23 cellular contexts compared by ENCODE assay signal in genomic region chr13:40570930-40571329, GRCh38.
DNase-seq lines count a peak whose midpoint lies in the region; ATAC-seq and TF ChIP-seq lines count a peak whose summit lies in the region.
"Had no signal": no experiment of that assay in that cellular context is flagged by ENCODE, and none has a peak within 500 bp of the region (broad histone marks: within the 10 kb centered on the region; RNA-seq: fewer than 3 reads in every experiment).

No MANE protein-coding gene starts in this region.

- no peak for DNase-seq in CD4-positive, alpha-beta memory T cell
- DNase-seq in activated CD8-positive, alpha-beta T cell treated with anti-CD3 and anti-CD28 coated beads for 36 hours: no peak
- DNase-seq in naive thymus-derived CD8-positive, alpha-beta T cell: no peak
- DNase-seq in testis (no peak), putamen (ENCODE audit: low spot score) (no peak), medulla oblongata (ENCODE audit: extremely low spot score) (no peak)
- DNase-seq: body of pancreas; DMS79 treated with DMSO at 0.1 percent for 48 hours; head of caudate nucleus; KBM-7; mesendoderm; MG63; NCI-H1417; NCI-H2081; NCI-H774; small intestine; stimulated activated CD4-positive, alpha-beta T cell treated with anti-CD3 and anti-CD28 coated beads, Interleukin-1b, Interleukin-23, amount 100 ng/mL, for 48 hours had no signal

- H3K27me3 ChIP-seq in BLaER1 treated with 17β-estradiol and CSF1 and Interleukin-3, amounts not matched to agents 10 nM and 100 nM: no peaks in the 10 kb centered on the region
- H3K27me3 ChIP-seq in CD4-positive, alpha-beta memory T cell (ENCODE audit: insufficient read depth, low read length): no peaks in the 10 kb centered on the region
- H3K27me3 ChIP-seq in testis: no peaks in the 10 kb centered on the region
- H3K27me3 ChIP-seq: body of pancreas, MG63 had no signal

- peaks cover 0 to 16% (median 0%) of the 10 kb centered on the region in 11 experiments; a peak in 2 of 22 replicates for H3K36me3 ChIP-seq in BLaER1 treated with 17β-estradiol and CSF1 and Interleukin-3, amounts not matched to agents 10 nM and 100 nM
- H3K36me3 ChIP-seq in CD4-positive, alpha-beta memory T cell (ENCODE audit: insufficient read depth, low read length): no peaks in the 10 kb centered on the region
- no peaks in the 10 kb centered on the region for H3K36me3 ChIP-seq in testis (ENCODE audit: low read depth, missing control alignments)
- H3K36me3 ChIP-seq: MG63, thoracic aorta had no signal

- H3K9me3 Mint-ChIP-seq in CD4-positive, alpha-beta memory T cell: no peaks in the 10 kb centered on the region
- H3K9me3 Mint-ChIP-seq in activated CD8-positive, alpha-beta T cell treated with anti-CD3 and anti-CD28 coated beads for 36 hours: no peaks in the 10 kb centered on the region
- H3K9me3 Mint-ChIP-seq in naive thymus-derived CD8-positive, alpha-beta T cell: no peaks in the 10 kb centered on the region
- H3K9me3 Mint-ChIP-seq: T-helper 2 cell treated with Interferon-gamma antibody and Interleukin-4, amounts not matched to agents 5 μg/mL and 100 μg/mL, for 36 hours had no signal

- POLR2A ChIA-PET in CD4-positive, alpha-beta memory T cell (lab: Charles Lee; ENCODE audit: partially characterized antibody): interaction anchor here (0.9 kb wide), 1 partner anchor 93 kb away, joined by 3 read pairs; no protein-coding TSS in a partner anchor
- POLR2A ChIA-PET in activated CD8-positive, alpha-beta T cell treated with anti-CD3 and anti-CD28 coated beads for 36 hours (lab: Charles Lee): interaction anchor here (0.8 to 1.3 kb wide), 5 partner anchors 10 to 95 kb away, joined by 3 to 4 read pairs (median 3); no protein-coding TSS in a partner anchor
- POLR2A ChIA-PET in naive thymus-derived CD8-positive, alpha-beta T cell (lab: Charles Lee): interaction anchor here (1.1 kb wide), 1 partner anchor 9 kb away, joined by 3 read pairs; no protein-coding TSS in a partner anchor

- no peak for TF ChIP-seq POLR2A in testis (IDR thresholded peaks at IDR 0.05)

- H3K4me3 ChIP-seq in BLaER1 treated with 17β-estradiol and CSF1 and Interleukin-3, amounts not matched to agents 10 nM and 100 nM: no peak overlapping the region
- H3K4me3 ChIP-seq in CD4-positive, alpha-beta memory T cell (ENCODE audit: low read length in 2 of 2): no peak overlapping the region
- no peak overlapping the region for H3K4me3 ChIP-seq in testis
- H3K4me3 ChIP-seq: body of pancreas, MG63, thoracic aorta had no signal

- intact Hi-C loops in CD4-positive, alpha-beta memory T cell (cut with micrococcal nuclease): no loop called here
- intact Hi-C loops in activated CD8-positive, alpha-beta T cell treated with anti-CD3 and anti-CD28 coated beads for 36 hours (cut with micrococcal nuclease): no loop called here
- intact Hi-C loops in testis (cut with DNase I; ENCODE audit: low total_unique reads): no loop called here

- H3K9ac ChIP-seq in BLaER1 treated with 17β-estradiol and CSF1 and Interleukin-3, amounts not matched to agents 10 nM and 100 nM: no peak overlapping the region

- H3K4me3 Mint-ChIP-seq in CD4-positive, alpha-beta memory T cell: peak overlapping the region in 4 of 8 donors; percentile 22 to 63 (median 40)
- peak overlapping the region; percentile 28 for H3K4me3 Mint-ChIP-seq in activated CD8-positive, alpha-beta T cell treated with anti-CD3 and anti-CD28 coated beads for 36 hours
- H3K4me3 Mint-ChIP-seq in naive thymus-derived CD8-positive, alpha-beta T cell: peak overlapping the region in 8 of 10 donors; percentile 5 to 64 (median 27)
- H3K4me3 Mint-ChIP-seq: T-helper 2 cell treated with Interferon-gamma antibody and Interleukin-4, amounts not matched to agents 5 μg/mL and 100 μg/mL, for 36 hours had no signal

- peak overlapping the region in 6 of 7 donors; percentile 5 to 66 (median 54) for H3K27ac Mint-ChIP-seq in CD4-positive, alpha-beta memory T cell
- H3K27ac Mint-ChIP-seq in activated CD8-positive, alpha-beta T cell treated with anti-CD3 and anti-CD28 coated beads for 36 hours: peak overlapping the region; percentile 79
- peak overlapping the region in 9 of 10 donors; percentile 6 to 83 (median 39) for H3K27ac Mint-ChIP-seq in naive thymus-derived CD8-positive, alpha-beta T cell
- H3K27ac Mint-ChIP-seq: T-helper 2 cell treated with Interferon-gamma antibody and Interleukin-4, amounts not matched to agents 5 μg/mL and 100 μg/mL, for 36 hours had no signal

- no peak overlapping the region; a peak in 1 of 22 replicates for H3K27ac ChIP-seq in BLaER1 treated with 17β-estradiol and CSF1 and Interleukin-3, amounts not matched to agents 10 nM and 100 nM
- no peak overlapping the region for H3K27ac ChIP-seq in CD4-positive, alpha-beta memory T cell (ENCODE audit: low read depth, low read length)
- H3K27ac ChIP-seq in testis: no peak overlapping the region
- H3K27ac ChIP-seq: body of pancreas, epithelial cell of prostate, thoracic aorta, VCaP had no signal

- H3K4me2 ChIP-seq in BLaER1 treated with 17β-estradiol and CSF1 and Interleukin-3, amounts not matched to agents 10 nM and 100 nM: peak overlapping the region; percentile 4 to 75 (median 54); a peak in 17 of 22 replicates

- peaks cover 71 to 96% (median 85%) of the 10 kb centered on the region in 4 donors for H3K4me1 Mint-ChIP-seq in CD4-positive, alpha-beta memory T cell
- H3K4me1 Mint-ChIP-seq in activated CD8-positive, alpha-beta T cell treated with anti-CD3 and anti-CD28 coated beads for 36 hours (ENCODE audit: low read depth): peaks cover 90% of the 10 kb centered on the region
- H3K4me1 Mint-ChIP-seq in naive thymus-derived CD8-positive, alpha-beta T cell: peaks cover 51 to 95% (median 90%) of the 10 kb centered on the region in 4 donors

- H3K27me3 Mint-ChIP-seq in CD4-positive, alpha-beta memory T cell: no peaks in the 10 kb centered on the region
- H3K27me3 Mint-ChIP-seq in activated CD8-positive, alpha-beta T cell treated with anti-CD3 and anti-CD28 coated beads for 36 hours: no peaks in the 10 kb centered on the region
- H3K27me3 Mint-ChIP-seq in naive thymus-derived CD8-positive, alpha-beta T cell: no peaks in the 10 kb centered on the region

- no peak for TF ChIP-seq CTCF in activated CD8-positive, alpha-beta T cell treated with anti-CD3 and anti-CD28 coated beads for 36 hours (IDR thresholded peaks at IDR 0.05)
- no peak for TF ChIP-seq CTCF in testis (IDR thresholded peaks at IDR 0.05)

- peaks cover 40 to 80% (median 57%) of the 10 kb centered on the region in 10 experiments for H3K4me1 ChIP-seq in BLaER1 treated with 17β-estradiol and CSF1 and Interleukin-3, amounts not matched to agents 10 nM and 100 nM
- peaks cover 94% of the 10 kb centered on the region for H3K4me1 ChIP-seq in CD4-positive, alpha-beta memory T cell (ENCODE audit: insufficient read depth, low read length)
- H3K4me1 ChIP-seq in testis: no peaks in the 10 kb centered on the region

- peak; percentile 55 for ATAC-seq in activated CD8-positive, alpha-beta T cell treated with anti-CD3 and anti-CD28 coated beads for 36 hours
- ATAC-seq in naive thymus-derived CD8-positive, alpha-beta T cell: peak; percentile 31 to 57
- ATAC-seq: body of pancreas, SK-N-SH treated with all-trans-retinoic acid at 6 μM for 48 hours had no signal

- CTCF ChIA-PET in CD4-positive, alpha-beta memory T cell (lab: Charles Lee; ENCODE audit: partially characterized antibody): interaction anchor here (1.2 to 1.6 kb wide), 2 partner anchors 10 to 13 kb away, joined by 3 to 4 read pairs; no protein-coding TSS in a partner anchor
- CTCF ChIA-PET in activated CD8-positive, alpha-beta T cell treated with anti-CD3 and anti-CD28 coated beads for 36 hours (lab: Charles Lee): interaction anchor here (1.0 to 1.6 kb wide), 4 partner anchors 10 to 182 kb away, joined by 3 to 7 read pairs (median 4); no protein-coding TSS in a partner anchor

- 90 to 94% methylated on average over 4 of the region's 4 CpGs for WGBS in testis, 2 donors

- H3K36me3 Mint-ChIP-seq in CD4-positive, alpha-beta memory T cell: peaks cover 0 to 11% of the 10 kb centered on the region in 2 donors
- peaks cover 4% of the 10 kb centered on the region for H3K36me3 Mint-ChIP-seq in activated CD8-positive, alpha-beta T cell treated with anti-CD3 and anti-CD28 coated beads for 36 hours (ENCODE audit: low read depth)
- H3K36me3 Mint-ChIP-seq in naive thymus-derived CD8-positive, alpha-beta T cell: peaks cover 0 to 4% (median 0%) of the 10 kb centered on the region in 3 donors

- peaks cover 0 to 85% (median 42%) of the 10 kb centered on the region in 11 experiments; a peak in 18 of 22 replicates for H4K20me1 ChIP-seq in BLaER1 treated with 17β-estradiol and CSF1 and Interleukin-3, amounts not matched to agents 10 nM and 100 nM

- H3K9me3 ChIP-seq in BLaER1 treated with 17β-estradiol and CSF1 and Interleukin-3, amounts not matched to agents 10 nM and 100 nM (replicated peaks in 1 of 11): peaks cover 0 to 17% (median 0%) of the 10 kb centered on the region in 11 experiments; a peak in 3 of 22 replicates
- H3K9me3 ChIP-seq in CD4-positive, alpha-beta memory T cell (ENCODE audit: control insufficient read depth in 1 of 2, low read length in 2 of 2): no peaks in the 10 kb centered on the region
- H3K9me3 ChIP-seq in testis: no peaks in the 10 kb centered on the region
- H3K9me3 ChIP-seq: body of pancreas, MG63, thoracic aorta had no signal
